27 cellular contexts compared by ENCODE assay signal in the genomic region with DNA sequence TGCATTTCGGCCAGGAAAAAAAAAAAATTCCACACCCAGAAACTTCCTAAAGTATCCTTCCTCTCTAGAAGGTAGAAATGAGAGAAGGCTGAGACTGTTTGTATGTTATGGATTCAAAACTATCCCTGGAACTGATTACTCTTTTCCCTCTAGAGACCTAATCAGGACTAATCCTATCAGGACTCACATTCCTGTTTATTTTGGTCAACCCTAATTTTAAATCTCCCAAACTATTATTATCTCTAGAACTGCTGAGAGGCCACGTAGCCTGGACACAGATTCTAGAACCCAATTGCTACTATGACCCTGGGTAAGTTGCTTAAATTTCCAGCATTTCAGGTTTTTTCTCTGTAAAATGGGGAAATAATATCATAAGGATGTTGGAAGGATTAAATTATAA.
"Had no signal": no experiment of that assay in that cellular context is flagged by ENCODE, and none has a peak within 500 bp of the region (broad histone marks: within the 10 kb centered on the region; RNA-seq: fewer than 3 reads in every experiment).

No MANE protein-coding gene starts in this region.

- H3K27me3 ChIP-seq: esophagus muscularis mucosa, gastroesophageal sphincter, hepatocyte, right lobe of liver, spleen, testis, tibial nerve, upper lobe of right lung had no signal

- H3K27me3 Mint-ChIP-seq: progenitor cell of endocrine pancreas; stimulated activated memory B cell treated with anti-CD40 and anti-IgM and Interleukin-4, amounts not matched to agents 10 μg/mL and 1 μg/mL and 100 μg/mL, for 72 hours; stimulated activated naive CD8-positive, alpha-beta T cell treated with anti-CD3 and anti-CD28 coated beads, Interleukin-15, amount 100 ng/mL, for 72 hours had no signal

- H2AFZ ChIP-seq: hepatocyte had no signal

- H3K9me3 ChIP-seq: esophagus muscularis mucosa, gastroesophageal sphincter, mucosa of descending colon, pancreas, right lobe of liver, spleen, testis, tibial nerve, upper lobe of right lung had no signal

- H3K4me1 Mint-ChIP-seq: central memory CD8-positive, alpha-beta T cell; stimulated activated memory B cell treated with anti-CD40 and anti-IgM and Interleukin-4, amounts not matched to agents 10 μg/mL and 1 μg/mL and 100 μg/mL, for 72 hours; stimulated activated naive CD8-positive, alpha-beta T cell treated with anti-CD3 and anti-CD28 coated beads, Interleukin-15, amount 100 ng/mL, for 72 hours had no signal

- H3K4me3 ChIP-seq: esophagus muscularis mucosa, gastroesophageal sphincter, hepatocyte, mucosa of descending colon, pancreas, right lobe of liver, spleen, testis, tibial nerve, upper lobe of right lung had no signal

- H3K79me2 ChIP-seq: hepatocyte had no signal

- H3K27ac ChIP-seq: epithelial cell of prostate, esophagus muscularis mucosa, gastroesophageal sphincter, hepatocyte, pancreas, right lobe of liver, spleen, testis, tibial nerve, upper lobe of right lung had no signal

- DNase-seq: cortex of kidney; effector memory CD4-positive, alpha-beta T cell; foreskin fibroblast; glutamatergic neuron; kidney; left cardiac atrium; mammary epithelial cell; mucosa of descending colon; occipital lobe; pancreas; right lobe of liver; spleen; stimulated activated CD4-positive, alpha-beta T cell treated with anti-CD3 and anti-CD28 coated beads, Interleukin-15, amount 100 ng/mL, for 24 hours; stimulated activated CD4-positive, alpha-beta T cell treated with anti-CD3 and anti-CD28 coated beads, Interleukin-1b, Interleukin-23, amount 100 ng/mL, for 48 hours; stimulated activated CD4-positive, alpha-beta T cell treated with anti-CD3 and anti-CD28 coated beads, Interleukin-4, amount 100 ng/mL, for 24 hours; stimulated activated naive CD8-positive, alpha-beta T cell treated with anti-CD3 and anti-CD28 coated beads, Interleukin-15, amount 100 ng/mL, for 72 hours; testis; upper lobe of right lung had no signal

- H3K9me3 Mint-ChIP-seq: stimulated activated naive CD8-positive, alpha-beta T cell treated with anti-CD3 and anti-CD28 coated beads, Interleukin-15, amount 100 ng/mL, for 72 hours had no signal

- H3K4me2 ChIP-seq: hepatocyte had no signal

- H3K36me3 ChIP-seq: esophagus muscularis mucosa, gastroesophageal sphincter, pancreas, right lobe of liver, spleen, tibial nerve, upper lobe of right lung had no signal

- H3K27ac Mint-ChIP-seq: natural killer cell treated with Interleukin-12 subunit alpha and Interleukin-12 subunit beta and Interleukin-15 and Interleukin-18, amount 100 ng/mL, for 72 hours; progenitor cell of endocrine pancreas; stimulated activated memory B cell treated with anti-CD40 and anti-IgM and Interleukin-4, amounts not matched to agents 10 μg/mL and 1 μg/mL and 100 μg/mL, for 72 hours; stimulated activated naive CD8-positive, alpha-beta T cell treated with anti-CD3 and anti-CD28 coated beads, Interleukin-15, amount 100 ng/mL, for 72 hours had no signal

- H3K36me3 Mint-ChIP-seq: natural killer cell treated with Interleukin-12 subunit alpha and Interleukin-12 subunit beta and Interleukin-15 and Interleukin-18, amount 100 ng/mL, for 72 hours; stimulated activated memory B cell treated with anti-CD40 and anti-IgM and Interleukin-4, amounts not matched to agents 10 μg/mL and 1 μg/mL and 100 μg/mL, for 72 hours had no signal

- H3K4me3 Mint-ChIP-seq: central memory CD8-positive, alpha-beta T cell; natural killer cell treated with Interleukin-12 subunit alpha and Interleukin-12 subunit beta and Interleukin-15 and Interleukin-18, amount 100 ng/mL, for 72 hours; stimulated activated memory B cell treated with anti-CD40 and anti-IgM and Interleukin-4, amounts not matched to agents 10 μg/mL and 1 μg/mL and 100 μg/mL, for 72 hours; stimulated activated naive CD8-positive, alpha-beta T cell treated with anti-CD3 and anti-CD28 coated beads, Interleukin-15, amount 100 ng/mL, for 72 hours had no signal

- ATAC-seq: gastroesophageal sphincter; mucosa of descending colon; natural killer cell treated with Interleukin-12 subunit alpha and Interleukin-12 subunit beta and Interleukin-15 and Interleukin-18, amount 100 ng/mL, for 72 hours; pancreas; right lobe of liver; stimulated activated memory B cell treated with anti-CD40 and anti-IgM and Interleukin-4, amounts not matched to agents 10 μg/mL and 1 μg/mL and 100 μg/mL, for 72 hours; stimulated activated naive CD8-positive, alpha-beta T cell treated with anti-CD3 and anti-CD28 coated beads, Interleukin-15, amount 100 ng/mL, for 72 hours; upper lobe of right lung had no signal

- H3K4me1 ChIP-seq: pancreas, right lobe of liver, spleen, testis, upper lobe of right lung had no signal
